1 cellular context compared by ENCODE assay signal in genomic region chr7:52168085-52168484, GRCh38.
TF ChIP-seq lines count a peak whose summit lies in the region.

No MANE protein-coding gene starts in this region.

TF ChIP-seq in A549, 52 proteins besides CTCF, POLR2A, EP300 and RAD21 (continued from another document):
- TF ChIP-seq, protein P1, sequence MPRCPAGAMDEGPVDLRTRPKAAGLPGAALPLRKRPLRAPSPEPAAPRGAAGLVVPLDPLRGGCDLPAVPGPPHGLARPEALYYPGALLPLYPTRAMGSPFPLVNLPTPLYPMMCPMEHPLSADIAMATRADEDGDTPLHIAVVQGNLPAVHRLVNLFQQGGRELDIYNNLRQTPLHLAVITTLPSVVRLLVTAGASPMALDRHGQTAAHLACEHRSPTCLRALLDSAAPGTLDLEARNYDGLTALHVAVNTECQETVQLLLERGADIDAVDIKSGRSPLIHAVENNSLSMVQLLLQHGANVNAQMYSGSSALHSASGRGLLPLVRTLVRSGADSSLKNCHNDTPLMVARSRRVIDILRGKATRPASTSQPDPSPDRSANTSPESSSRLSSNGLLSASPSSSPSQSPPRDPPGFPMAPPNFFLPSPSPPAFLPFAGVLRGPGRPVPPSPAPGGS (IDR thresholded peaks at IDR 0.05): no peak
- TF ChIP-seq MAZ (IDR thresholded peaks at IDR 0.05; ENCODE audit: borderline replicate concordance, low read depth, low read length): no peak
